1 cellular context compared by ENCODE assay signal in the genomic region with DNA sequence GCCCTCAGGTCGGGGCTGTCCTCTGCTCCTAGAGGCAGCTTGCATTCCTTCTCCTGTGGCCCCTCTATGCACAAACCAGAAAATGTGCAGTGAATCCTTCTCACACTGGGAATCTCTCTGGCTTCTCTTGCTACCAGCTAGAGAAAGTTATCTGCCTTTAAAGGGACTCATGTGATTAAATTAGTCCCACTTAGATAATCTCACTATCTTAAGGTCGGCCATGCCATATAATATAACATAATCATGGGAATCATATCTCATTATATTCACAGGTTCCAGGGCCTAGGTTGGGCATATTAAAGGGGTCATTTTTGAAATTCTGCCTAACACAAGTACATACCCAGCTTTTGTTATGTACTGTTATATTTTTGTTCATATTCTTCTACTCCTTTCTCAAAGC.
TF ChIP-seq lines count a peak whose summit lies in the region.

No MANE protein-coding gene starts in this region.

TF ChIP-seq in GM23338, 12 proteins besides CTCF, POLR2A, EP300 and RAD21 (continued from another document):
- TF ChIP-seq, protein P1, sequence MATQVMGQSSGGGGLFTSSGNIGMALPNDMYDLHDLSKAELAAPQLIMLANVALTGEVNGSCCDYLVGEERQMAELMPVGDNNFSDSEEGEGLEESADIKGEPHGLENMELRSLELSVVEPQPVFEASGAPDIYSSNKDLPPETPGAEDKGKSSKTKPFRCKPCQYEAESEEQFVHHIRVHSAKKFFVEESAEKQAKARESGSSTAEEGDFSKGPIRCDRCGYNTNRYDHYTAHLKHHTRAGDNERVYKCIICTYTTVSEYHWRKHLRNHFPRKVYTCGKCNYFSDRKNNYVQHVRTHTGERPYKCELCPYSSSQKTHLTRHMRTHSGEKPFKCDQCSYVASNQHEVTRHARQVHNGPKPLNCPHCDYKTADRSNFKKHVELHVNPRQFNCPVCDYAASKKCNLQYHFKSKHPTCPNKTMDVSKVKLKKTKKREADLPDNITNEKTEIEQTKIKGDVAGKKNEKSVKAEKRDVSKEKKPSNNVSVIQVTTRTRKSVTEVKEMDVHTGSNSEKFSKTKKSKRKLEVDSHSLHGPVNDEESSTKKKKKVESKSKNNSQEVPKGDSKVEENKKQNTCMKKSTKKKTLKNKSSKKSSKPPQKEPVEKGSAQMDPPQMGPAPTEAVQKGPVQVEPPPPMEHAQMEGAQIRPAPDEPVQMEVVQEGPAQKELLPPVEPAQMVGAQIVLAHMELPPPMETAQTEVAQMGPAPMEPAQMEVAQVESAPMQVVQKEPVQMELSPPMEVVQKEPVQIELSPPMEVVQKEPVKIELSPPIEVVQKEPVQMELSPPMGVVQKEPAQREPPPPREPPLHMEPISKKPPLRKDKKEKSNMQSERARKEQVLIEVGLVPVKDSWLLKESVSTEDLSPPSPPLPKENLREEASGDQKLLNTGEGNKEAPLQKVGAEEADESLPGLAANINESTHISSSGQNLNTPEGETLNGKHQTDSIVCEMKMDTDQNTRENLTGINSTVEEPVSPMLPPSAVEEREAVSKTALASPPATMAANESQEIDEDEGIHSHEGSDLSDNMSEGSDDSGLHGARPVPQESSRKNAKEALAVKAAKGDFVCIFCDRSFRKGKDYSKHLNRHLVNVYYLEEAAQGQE (IDR thresholded peaks at IDR 0.05; ENCODE audit: unreplicated experiment), result no peak
- TF ChIP-seq, protein P2, sequence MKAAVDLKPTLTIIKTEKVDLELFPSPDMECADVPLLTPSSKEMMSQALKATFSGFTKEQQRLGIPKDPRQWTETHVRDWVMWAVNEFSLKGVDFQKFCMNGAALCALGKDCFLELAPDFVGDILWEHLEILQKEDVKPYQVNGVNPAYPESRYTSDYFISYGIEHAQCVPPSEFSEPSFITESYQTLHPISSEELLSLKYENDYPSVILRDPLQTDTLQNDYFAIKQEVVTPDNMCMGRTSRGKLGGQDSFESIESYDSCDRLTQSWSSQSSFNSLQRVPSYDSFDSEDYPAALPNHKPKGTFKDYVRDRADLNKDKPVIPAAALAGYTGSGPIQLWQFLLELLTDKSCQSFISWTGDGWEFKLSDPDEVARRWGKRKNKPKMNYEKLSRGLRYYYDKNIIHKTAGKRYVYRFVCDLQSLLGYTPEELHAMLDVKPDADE (IDR thresholded peaks at IDR 0.05), result no peak
- TF ChIP-seq STAT1 (IDR thresholded peaks at IDR 0.05; ENCODE audit: unreplicated experiment), result no peak
- no peak for TF ChIP-seq EZH2phosphoT487 (IDR thresholded peaks at IDR 0.05; ENCODE audit: unreplicated experiment)
- TF ChIP-seq POLR2AphosphoS5 (IDR thresholded peaks at IDR 0.05; ENCODE audit: low read depth), result no peak
- TF ChIP-seq EZH2 (IDR thresholded peaks at IDR 0.05; ENCODE audit: low read depth, unreplicated experiment), result no peak
- no peak for TF ChIP-seq ZNF114 (CRISPR knock-in tag; IDR thresholded peaks at IDR 0.05)
- TF ChIP-seq JUNB (IDR thresholded peaks at IDR 0.05; ENCODE audit: unreplicated experiment), result no peak
- no peak for TF ChIP-seq NANOG (IDR thresholded peaks at IDR 0.05; ENCODE audit: borderline replicate concordance)
- TF ChIP-seq, protein P3, sequence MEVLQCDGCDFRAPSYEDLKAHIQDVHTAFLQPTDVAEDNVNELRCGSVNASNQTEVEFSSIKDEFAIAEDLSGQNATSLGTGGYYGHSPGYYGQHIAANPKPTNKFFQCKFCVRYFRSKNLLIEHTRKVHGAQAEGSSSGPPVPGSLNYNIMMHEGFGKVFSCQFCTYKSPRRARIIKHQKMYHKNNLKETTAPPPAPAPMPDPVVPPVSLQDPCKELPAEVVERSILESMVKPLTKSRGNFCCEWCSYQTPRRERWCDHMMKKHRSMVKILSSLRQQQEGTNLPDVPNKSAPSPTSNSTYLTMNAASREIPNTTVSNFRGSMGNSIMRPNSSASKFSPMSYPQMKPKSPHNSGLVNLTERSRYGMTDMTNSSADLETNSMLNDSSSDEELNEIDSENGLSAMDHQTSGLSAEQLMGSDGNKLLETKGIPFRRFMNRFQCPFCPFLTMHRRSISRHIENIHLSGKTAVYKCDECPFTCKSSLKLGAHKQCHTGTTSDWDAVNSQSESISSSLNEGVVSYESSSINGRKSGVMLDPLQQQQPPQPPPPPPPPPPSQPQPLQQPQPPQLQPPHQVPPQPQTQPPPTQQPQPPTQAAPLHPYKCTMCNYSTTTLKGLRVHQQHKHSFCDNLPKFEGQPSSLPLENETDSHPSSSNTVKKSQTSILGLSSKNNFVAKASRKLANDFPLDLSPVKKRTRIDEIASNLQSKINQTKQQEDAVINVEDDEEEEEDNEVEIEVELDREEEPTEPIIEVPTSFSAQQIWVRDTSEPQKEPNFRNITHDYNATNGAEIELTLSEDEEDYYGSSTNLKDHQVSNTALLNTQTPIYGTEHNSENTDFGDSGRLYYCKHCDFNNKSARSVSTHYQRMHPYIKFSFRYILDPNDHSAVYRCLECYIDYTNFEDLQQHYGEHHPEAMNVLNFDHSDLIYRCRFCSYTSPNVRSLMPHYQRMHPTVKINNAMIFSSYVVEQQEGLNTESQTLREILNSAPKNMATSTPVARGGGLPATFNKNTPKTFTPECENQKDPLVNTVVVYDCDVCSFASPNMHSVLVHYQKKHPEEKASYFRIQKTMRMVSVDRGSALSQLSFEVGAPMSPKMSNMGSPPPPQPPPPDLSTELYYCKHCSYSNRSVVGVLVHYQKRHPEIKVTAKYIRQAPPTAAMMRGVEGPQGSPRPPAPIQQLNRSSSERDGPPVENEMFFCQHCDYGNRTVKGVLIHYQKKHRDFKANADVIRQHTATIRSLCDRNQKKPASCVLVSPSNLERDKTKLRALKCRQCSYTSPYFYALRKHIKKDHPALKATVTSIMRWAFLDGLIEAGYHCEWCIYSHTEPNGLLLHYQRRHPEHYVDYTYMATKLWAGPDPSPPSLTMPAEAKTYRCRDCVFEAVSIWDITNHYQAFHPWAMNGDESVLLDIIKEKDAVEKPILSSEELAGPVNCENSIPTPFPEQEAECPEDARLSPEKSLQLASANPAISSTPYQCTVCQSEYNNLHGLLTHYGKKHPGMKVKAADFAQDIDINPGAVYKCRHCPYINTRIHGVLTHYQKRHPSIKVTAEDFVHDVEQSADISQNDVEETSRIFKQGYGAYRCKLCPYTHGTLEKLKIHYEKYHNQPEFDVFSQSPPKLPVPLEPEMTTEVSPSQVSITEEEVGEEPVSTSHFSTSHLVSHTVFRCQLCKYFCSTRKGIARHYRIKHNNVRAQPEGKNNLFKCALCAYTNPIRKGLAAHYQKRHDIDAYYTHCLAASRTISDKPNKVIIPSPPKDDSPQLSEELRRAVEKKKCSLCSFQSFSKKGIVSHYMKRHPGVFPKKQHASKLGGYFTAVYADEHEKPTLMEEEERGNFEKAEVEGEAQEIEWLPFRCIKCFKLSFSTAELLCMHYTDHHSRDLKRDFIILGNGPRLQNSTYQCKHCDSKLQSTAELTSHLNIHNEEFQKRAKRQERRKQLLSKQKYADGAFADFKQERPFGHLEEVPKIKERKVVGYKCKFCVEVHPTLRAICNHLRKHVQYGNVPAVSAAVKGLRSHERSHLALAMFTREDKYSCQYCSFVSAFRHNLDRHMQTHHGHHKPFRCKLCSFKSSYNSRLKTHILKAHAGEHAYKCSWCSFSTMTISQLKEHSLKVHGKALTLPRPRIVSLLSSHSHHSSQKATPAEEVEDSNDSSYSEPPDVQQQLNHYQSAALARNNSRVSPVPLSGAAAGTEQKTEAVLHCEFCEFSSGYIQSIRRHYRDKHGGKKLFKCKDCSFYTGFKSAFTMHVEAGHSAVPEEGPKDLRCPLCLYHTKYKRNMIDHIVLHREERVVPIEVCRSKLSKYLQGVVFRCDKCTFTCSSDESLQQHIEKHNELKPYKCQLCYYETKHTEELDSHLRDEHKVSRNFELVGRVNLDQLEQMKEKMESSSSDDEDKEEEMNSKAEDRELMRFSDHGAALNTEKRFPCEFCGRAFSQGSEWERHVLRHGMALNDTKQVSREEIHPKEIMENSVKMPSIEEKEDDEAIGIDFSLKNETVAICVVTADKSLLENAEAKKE (CRISPR knock-in tag; IDR thresholded peaks at IDR 0.05), result no peak
TF ChIP-seq in GM23338: peak in this region for 0.
